8 cellular contexts compared by ENCODE assay signal in the genomic region with DNA sequence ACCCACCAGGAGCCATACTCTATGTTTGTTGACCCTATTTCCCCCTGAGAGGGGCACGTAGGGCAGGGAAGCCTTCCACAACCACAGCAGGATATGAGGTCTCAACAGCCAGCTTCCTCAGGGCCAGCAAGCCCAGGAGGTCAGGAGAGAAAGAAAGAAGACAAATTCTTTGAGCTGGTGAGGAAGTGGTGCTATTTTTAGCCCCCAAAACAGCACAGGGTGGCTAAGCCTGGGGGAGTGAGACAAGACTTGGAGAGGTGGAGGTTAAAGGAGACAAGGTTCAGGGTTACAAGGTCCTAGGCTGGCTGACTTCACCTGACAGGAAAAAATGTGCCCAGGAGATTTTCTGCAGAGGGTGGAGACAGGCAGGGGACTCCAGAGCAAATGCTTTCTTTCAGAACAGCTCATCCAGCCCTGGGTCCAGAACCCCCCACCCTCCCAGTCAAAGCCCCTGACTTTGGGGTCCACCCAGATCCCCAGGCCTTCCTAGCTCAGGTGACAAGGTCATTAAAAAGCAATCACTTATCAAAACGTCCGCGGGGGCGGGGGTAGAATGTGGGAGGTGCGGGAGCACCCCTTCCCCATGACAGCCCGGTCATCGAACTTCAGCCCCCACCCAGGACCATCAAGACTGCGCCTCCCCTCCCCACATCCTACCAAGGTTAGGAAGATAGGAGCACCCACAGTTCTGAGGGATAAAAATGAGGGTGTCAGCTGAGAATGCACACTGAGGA. TPM values are rescaled to one million over a fixed set of nuclear protein-coding genes. Genes with fewer than 3 reads are reported as not detected.
A peak's percentile ranks its signal among the peaks of the same experiment; 100 is the strongest.
DNase-seq lines count a peak whose midpoint lies in the region; ATAC-seq and TF ChIP-seq lines count a peak whose summit lies in the region.

No MANE protein-coding gene starts in this region.

- POLR2A ChIA-PET in activated CD4-positive, alpha-beta memory T cell treated with anti-CD3 and anti-CD28 coated beads for 36 hours (lab: Charles Lee), result interaction anchor here (0.6 to 1.7 kb wide), 3 partner anchors 29 to 215 kb away, joined by 3 to 8 read pairs (median 4); a partner anchor contains a TSS

- DNase-seq in activated T-cell treated with anti-CD3 and anti-CD28 coated beads, Interleukin-2, amount 50 U/mL, for 4 hours, result no peak
- DNase-seq in activated T-cell treated with anti-CD3 and anti-CD28 coated beads for 4 hours (no peak), iPS DF 6.9 (ENCODE audit: low read depth, low spot score) (no peak), suprapubic skin (ENCODE audit: low spot score in 2 of 2) (no peak), upper lobe of right lung (no peak), COR-L47 (lab: John Stamatoyannopoulos, UW) (no peak)
- no peak for DNase-seq in activated CD4-positive, alpha-beta memory T cell treated with anti-CD3 and anti-CD28 coated beads for 36 hours

- H3K9me3 ChIP-seq in iPS DF 6.9 (ENCODE audit: control insufficient read depth, insufficient read depth, low read length) (no peaks in the 10 kb centered on the region), suprapubic skin (no peaks in the 10 kb centered on the region), upper lobe of right lung (no peaks in the 10 kb centered on the region)

- H3K27ac ChIP-seq in iPS DF 6.9 (ENCODE audit: low read length), result no peak overlapping the region
- no peak overlapping the region for H3K27ac ChIP-seq in suprapubic skin
- H3K27ac ChIP-seq in upper lobe of right lung, result no peak overlapping the region

- intact Hi-C loops in activated CD4-positive, alpha-beta memory T cell treated with anti-CD3 and anti-CD28 coated beads for 36 hours (cut with micrococcal nuclease), result no loop called here
- intact Hi-C loops in upper lobe of right lung (cut with DNase I), result no loop called here

- no CpG with 5 or more reads among the region's 9 CpGs for WGBS in iPS DF 6.9 (ENCODE audit: insufficient coverage, insufficient read length)
- WGBS in suprapubic skin, result 32% methylated on average over 9 of the region's 9 CpGs

- peak overlapping the region; percentile 84 for H3K4me3 Mint-ChIP-seq in activated T-cell treated with anti-CD3 and anti-CD28 coated beads, Interleukin-2, amount 50 U/mL, for 4 hours
- H3K4me3 Mint-ChIP-seq in activated CD4-positive, alpha-beta memory T cell treated with anti-CD3 and anti-CD28 coated beads for 36 hours, result peak overlapping the region; percentile 79

- no peak for TF ChIP-seq EP300 in suprapubic skin (IDR thresholded peaks at IDR 0.05)

- H3K27me3 ChIP-seq in iPS DF 6.9 (ENCODE audit: control insufficient read depth, insufficient read depth, low read length) (no peaks in the 10 kb centered on the region), suprapubic skin (peaks cover 9% of the 10 kb centered on the region), upper lobe of right lung (no peaks in the 10 kb centered on the region)

- no peak for TF ChIP-seq CTCF in suprapubic skin (IDR thresholded peaks at IDR 0.05)
- TF ChIP-seq CTCF in upper lobe of right lung (IDR thresholded peaks at IDR 0.05), result no peak

- H3K27ac Mint-ChIP-seq in activated CD4-positive, alpha-beta memory T cell treated with anti-CD3 and anti-CD28 coated beads for 36 hours, result no peak overlapping the region

- no peak for ATAC-seq in activated T-cell treated with anti-CD3 and anti-CD28 coated beads, Interleukin-2, amount 50 U/mL, for 4 hours
- no peak for ATAC-seq in HG02840 (IDR thresholded peaks at IDR 0.05; ENCODE audit: low FRiP score, unreplicated experiment)
- no peak for ATAC-seq in upper lobe of right lung

- CTCF ChIA-PET in activated CD4-positive, alpha-beta memory T cell treated with anti-CD3 and anti-CD28 coated beads for 36 hours (lab: Charles Lee), result no interaction called here

- no peaks in the 10 kb centered on the region for H3K36me3 Mint-ChIP-seq in activated T-cell treated with anti-CD3 and anti-CD28 coated beads, Interleukin-2, amount 50 U/mL, for 4 hours (ENCODE audit: insufficient read depth)
- H3K36me3 Mint-ChIP-seq in activated CD4-positive, alpha-beta memory T cell treated with anti-CD3 and anti-CD28 coated beads for 36 hours, result peaks cover 4% of the 10 kb centered on the region

- peaks cover 29% of the 10 kb centered on the region for H3K4me1 Mint-ChIP-seq in activated T-cell treated with anti-CD3 and anti-CD28 coated beads, Interleukin-2, amount 50 U/mL, for 4 hours (ENCODE audit: low read depth)
- peaks cover 29% of the 10 kb centered on the region for H3K4me1 Mint-ChIP-seq in activated CD4-positive, alpha-beta memory T cell treated with anti-CD3 and anti-CD28 coated beads for 36 hours (ENCODE audit: low read depth)

- H3K36me3 ChIP-seq in iPS DF 6.9 (ENCODE audit: control insufficient read depth, insufficient read depth, low read length), result peaks cover 11% of the 10 kb centered on the region; the same call in 1 of the 2 replicates
- no peaks in the 10 kb centered on the region for H3K36me3 ChIP-seq in suprapubic skin
- H3K36me3 ChIP-seq in upper lobe of right lung, result no peaks in the 10 kb centered on the region

- H3K9me3 Mint-ChIP-seq in activated T-cell treated with anti-CD3 and anti-CD28 coated beads, Interleukin-2, amount 50 U/mL, for 4 hours, result no peaks in the 10 kb centered on the region
- no peaks in the 10 kb centered on the region for H3K9me3 Mint-ChIP-seq in activated CD4-positive, alpha-beta memory T cell treated with anti-CD3 and anti-CD28 coated beads for 36 hours

- no peak for TF ChIP-seq POLR2A in suprapubic skin (IDR thresholded peaks at IDR 0.05)

- H3K27me3 Mint-ChIP-seq in activated T-cell treated with anti-CD3 and anti-CD28 coated beads, Interleukin-2, amount 50 U/mL, for 4 hours (ENCODE audit: low read depth), result peaks cover 3% of the 10 kb centered on the region
- no peaks in the 10 kb centered on the region for H3K27me3 Mint-ChIP-seq in activated CD4-positive, alpha-beta memory T cell treated with anti-CD3 and anti-CD28 coated beads for 36 hours

- H3K4me3 ChIP-seq in iPS DF 6.9 (ENCODE audit: low read length), result peak overlapping the region; percentile 45
- H3K4me3 ChIP-seq in suprapubic skin, result peak overlapping the region; percentile 45
- H3K4me3 ChIP-seq in upper lobe of right lung, result no peak overlapping the region

- peaks cover 3% of the 10 kb centered on the region; the same call in 1 of the 2 replicates for H3K4me1 ChIP-seq in iPS DF 6.9 (ENCODE audit: control insufficient read depth, insufficient read depth, low read length)
- peaks cover 4% of the 10 kb centered on the region for H3K4me1 ChIP-seq in suprapubic skin
- peaks cover 14% of the 10 kb centered on the region for H3K4me1 ChIP-seq in upper lobe of right lung

RNA-seq across cellular contexts. Expression of a gene that starts 1.3 kb away (rescaled TPM):
- 1 to 10 TPM; 4.8 to 5.4 (median 5.0) TPM for total RNA-seq in activated T-cell treated with anti-CD3 and anti-CD28 coated beads, Interleukin-2, amount 50 U/mL, for 4 hours
- total RNA-seq in activated CD4-positive, alpha-beta memory T cell treated with anti-CD3 and anti-CD28 coated beads for 36 hours, result 1 to 10 TPM; 9.6 to 9.8 TPM
- 1 to 10 TPM in 1 of 4 donors, under 1 TPM in 3; 0.48 to 1.3 (median 0.65) TPM for total RNA-seq in suprapubic skin
- total RNA-seq in upper lobe of right lung, result 1.7 TPM

RNA-seq across cellular contexts. Expression of a gene that starts 11.2 kb away (rescaled TPM):
- total RNA-seq in activated T-cell treated with anti-CD3 and anti-CD28 coated beads, Interleukin-2, amount 50 U/mL, for 4 hours, result 100 to 1,000 TPM; 129 to 135 (median 130) TPM
- total RNA-seq in activated CD4-positive, alpha-beta memory T cell treated with anti-CD3 and anti-CD28 coated beads for 36 hours, result 10 to 100 TPM; 72.7 to 75.7 TPM
- total RNA-seq in suprapubic skin (10 to 100 TPM; 19.1 to 28.7 (median 22.2) TPM), upper lobe of right lung (44.5 TPM)

RNA-seq across cellular contexts. Expression of a gene that starts 17.0 kb away (rescaled TPM):
- 10 to 100 TPM; 15.7 to 18.9 (median 17.9) TPM for total RNA-seq in activated T-cell treated with anti-CD3 and anti-CD28 coated beads, Interleukin-2, amount 50 U/mL, for 4 hours
- total RNA-seq in activated CD4-positive, alpha-beta memory T cell treated with anti-CD3 and anti-CD28 coated beads for 36 hours, result 10 to 100 TPM; 27.9 to 29.6 TPM
- total RNA-seq in suprapubic skin, result 10 to 100 TPM; 21.7 to 42.1 (median 33.1) TPM
- total RNA-seq in upper lobe of right lung, result 16.5 TPM

RNA-seq across cellular contexts. Expression of a gene that starts 20.3 kb away (rescaled TPM):
- 1 to 10 TPM; 1.3 to 2.5 (median 2.0) TPM for total RNA-seq in activated T-cell treated with anti-CD3 and anti-CD28 coated beads, Interleukin-2, amount 50 U/mL, for 4 hours
- 1 to 10 TPM; 1.7 to 2.2 TPM for total RNA-seq in activated CD4-positive, alpha-beta memory T cell treated with anti-CD3 and anti-CD28 coated beads for 36 hours
- 10 to 100 TPM; 13.5 to 40.3 (median 22.0) TPM for total RNA-seq in suprapubic skin
- 17.1 TPM for total RNA-seq in upper lobe of right lung
